11 cellular contexts compared by ENCODE assay signal in genomic region chr1:89754518-89754917, GRCh38.
A peak's percentile ranks its signal among the peaks of the same experiment; 100 is the strongest.
DNase-seq lines count a peak whose midpoint lies in the region; ATAC-seq and TF ChIP-seq lines count a peak whose summit lies in the region.
"Had no signal": no experiment of that assay in that cellular context is flagged by ENCODE, and none has a peak within 500 bp of the region (broad histone marks: within the 10 kb centered on the region; RNA-seq: fewer than 3 reads in every experiment).

No MANE protein-coding gene starts in this region.

- H3K9ac ChIP-seq in Loucy (ENCODE audit: low read depth, low read length, poor library complexity, severe bottlenecking), result no peak overlapping the region
- peak overlapping the region; percentile 10 for H3K9ac ChIP-seq in mesenchymal stem cell (ENCODE audit: low read length)

- H2BK5ac ChIP-seq in mesenchymal stem cell (ENCODE audit: low read depth, low read length, poor library complexity, severe bottlenecking), result no peak overlapping the region

- H3K27ac ChIP-seq in CD4-positive, CD25-positive, alpha-beta regulatory T cell (ENCODE audit: insufficient read depth, low read length, poor library complexity, severe bottlenecking), result peak overlapping the region; percentile 55
- no peak overlapping the region for H3K27ac ChIP-seq in mesenchymal stem cell (ENCODE audit: low read length, poor library complexity, severe bottlenecking)

- H3K79me2 ChIP-seq in Loucy (ENCODE audit: insufficient read depth, low read length), result no peaks in the 10 kb centered on the region

- H2AFZ ChIP-seq in Loucy (ENCODE audit: low read length) (peak overlapping the region; percentile 38), mesenchymal stem cell (ENCODE audit: low read depth, low read length) (no peak overlapping the region)

- TF ChIP-seq CTCF in Loucy (conservative IDR thresholded peaks at IDR 0.05; ENCODE audit: low read length), result no peak

- peaks cover 0 to 5% (median 2%) of the 10 kb centered on the region in 7 donors for H3K9me3 Mint-ChIP-seq in CD4-positive, CD25-positive, alpha-beta regulatory T cell

- no peak overlapping the region for H3K18ac ChIP-seq in mesenchymal stem cell (ENCODE audit: low read depth in 1 of 2, low read length in 2 of 2)

- H3K4me1 ChIP-seq in CD4-positive, CD25-positive, alpha-beta regulatory T cell (ENCODE audit: control insufficient read depth, insufficient read depth, low read length, poor library complexity, severe bottlenecking), result peaks cover 62% of the 10 kb centered on the region
- H3K4me1 ChIP-seq in Loucy (ENCODE audit: insufficient read depth, low read length, poor library complexity, severe bottlenecking), result peaks cover 36% of the 10 kb centered on the region
- H3K4me1 ChIP-seq in mesenchymal stem cell (ENCODE audit: control insufficient read depth, insufficient read depth, low read depth, low read length), result no peaks in the 10 kb centered on the region

- H3K9me3 ChIP-seq in CD4-positive, CD25-positive, alpha-beta regulatory T cell (ENCODE audit: control insufficient read depth in 2 of 2, low read length in 2 of 2), result no peaks in the 10 kb centered on the region
- H3K9me3 ChIP-seq in Loucy (ENCODE audit: insufficient read depth, low read depth, low read length) (no peaks in the 10 kb centered on the region), mesenchymal stem cell (ENCODE audit: control insufficient read depth, low read length) (no peaks in the 10 kb centered on the region)
- H3K9me3 ChIP-seq: Peyer's patch had no signal

- 76% methylated on average over 2 of the region's 2 CpGs for WGBS in mesenchymal stem cell

- H2AK5ac ChIP-seq in mesenchymal stem cell (ENCODE audit: low read length, severe bottlenecking), result no peak overlapping the region

- no peaks in the 10 kb centered on the region; the same call in 1 of the 2 replicates for H3F3A ChIP-seq in Loucy (ENCODE audit: low read depth)

- H3K36me3 Mint-ChIP-seq in CD4-positive, CD25-positive, alpha-beta regulatory T cell, result no peaks in the 10 kb centered on the region

- H3K27ac Mint-ChIP-seq in CD4-positive, CD25-positive, alpha-beta regulatory T cell, result peak overlapping the region; percentile 76 to 94 (median 82)

- no peaks in the 10 kb centered on the region for H3K36me3 ChIP-seq in CD4-positive, CD25-positive, alpha-beta regulatory T cell (ENCODE audit: control insufficient read depth, insufficient read depth, low read length)
- H3K36me3 ChIP-seq in Loucy (ENCODE audit: insufficient read depth, low read length) (no peaks in the 10 kb centered on the region), mesenchymal stem cell (ENCODE audit: control insufficient read depth in 1 of 2, insufficient read depth in 2 of 2, low read depth in 1 of 2, low read length in 2 of 2) (no peaks in the 10 kb centered on the region)
- H3K36me3 ChIP-seq: Peyer's patch had no signal

- H3K4me3 Mint-ChIP-seq in CD4-positive, CD25-positive, alpha-beta regulatory T cell, result peak overlapping the region; percentile 22 to 70 (median 46)

- H4K91ac ChIP-seq in mesenchymal stem cell (ENCODE audit: low read length), result no peak overlapping the region

- H2BK12ac ChIP-seq in mesenchymal stem cell (ENCODE audit: low read length in 2 of 2), result no peak overlapping the region

- H3K4me2 ChIP-seq in Loucy (ENCODE audit: low read depth, low read length, poor library complexity, severe bottlenecking) (no peak overlapping the region), mesenchymal stem cell (ENCODE audit: low read length, poor library complexity, severe bottlenecking) (no peak overlapping the region)

- H2BK120ac ChIP-seq in mesenchymal stem cell (ENCODE audit: low read depth, low read length), result no peak overlapping the region

- no peak overlapping the region for H2BK15ac ChIP-seq in mesenchymal stem cell (ENCODE audit: low read depth, poor library complexity, severe bottlenecking)

- H3K4me3 ChIP-seq in CD4-positive, CD25-positive, alpha-beta regulatory T cell (ENCODE audit: low read depth, low read length), result peak overlapping the region; percentile 15
- H3K4me3 ChIP-seq in Loucy (ENCODE audit: low read length, poor library complexity, severe bottlenecking) (no peak overlapping the region), mesenchymal stem cell (ENCODE audit: insufficient read depth in 1 of 2, low read depth in 1 of 2, low read length in 2 of 2) (no peak overlapping the region)
- H3K4me3 ChIP-seq: Peyer's patch had no signal

- H3K79me1 ChIP-seq in mesenchymal stem cell (replicated peaks; ENCODE audit: low read length, poor library complexity, severe bottlenecking), result no peaks in the 10 kb centered on the region

- no peak overlapping the region for H3K23ac ChIP-seq in mesenchymal stem cell (ENCODE audit: low read length in 2 of 2)

- no peak overlapping the region for H3K14ac ChIP-seq in mesenchymal stem cell (ENCODE audit: low read length in 2 of 2)

- H3K9me2 ChIP-seq in Loucy (replicated peaks; ENCODE audit: low read depth, low read length), result no peaks in the 10 kb centered on the region

- DNase-seq in CD4-positive, CD25-positive, alpha-beta regulatory T cell, result peak in 1 of 3 donors; percentile 43
- DNase-seq in amniotic epithelial cell (ENCODE audit: low read depth) (peak; percentile 74), mesenchymal stem cell (peak; percentile 59), NCI-H2081 (lab: John Stamatoyannopoulos, UW) (no peak), NCI-H2171 treated with DMSO at 0.1 percent for 48 hours (lab: John Stamatoyannopoulos, UW) (no peak)
- DNase-seq: activated CD4-positive, alpha-beta T cell treated with anti-CD3 and anti-CD28 coated beads, Interleukin-2, amount 50 U/mL, for 48 hours; dermis blood vessel endothelial cell had no signal

- H3K27me3 ChIP-seq in CD4-positive, CD25-positive, alpha-beta regulatory T cell (ENCODE audit: control insufficient read depth, insufficient read depth, low read length), result no peaks in the 10 kb centered on the region
- H3K27me3 ChIP-seq in Loucy (ENCODE audit: insufficient read depth, low read length, poor library complexity, severe bottlenecking) (no peaks in the 10 kb centered on the region), mesenchymal stem cell (ENCODE audit: control insufficient read depth in 1 of 2, insufficient read depth in 1 of 2, low read length in 2 of 2) (peaks cover 0 to 13% of the 10 kb centered on the region in 2 experiments)
- H3K27me3 ChIP-seq: Peyer's patch had no signal

- H4K8ac ChIP-seq in mesenchymal stem cell (ENCODE audit: low read length), result no peak overlapping the region

- peak; percentile 46 to 56 for ATAC-seq in CD4-positive, CD25-positive, alpha-beta regulatory T cell (ENCODE audit: low read depth in 2 of 2)
- ATAC-seq in GM19463 (IDR thresholded peaks at IDR 0.05; ENCODE audit: unreplicated experiment) (no peak), GM21390 (IDR thresholded peaks at IDR 0.05; ENCODE audit: unreplicated experiment) (no peak)

- no peak overlapping the region for H3K4ac ChIP-seq in mesenchymal stem cell (ENCODE audit: low read depth in 1 of 2, low read length in 2 of 2)

- no peaks in the 10 kb centered on the region for H4K20me1 ChIP-seq in Loucy (ENCODE audit: insufficient read depth, low read length, poor library complexity, severe bottlenecking)

- H3K27me3 Mint-ChIP-seq in CD4-positive, CD25-positive, alpha-beta regulatory T cell, result no peaks in the 10 kb centered on the region

- H3K4me1 Mint-ChIP-seq in CD4-positive, CD25-positive, alpha-beta regulatory T cell, result peaks cover 40 to 69% (median 56%) of the 10 kb centered on the region in 4 donors

Comparison
In these comparisons a context has a peak if more than half of its experiments do, and no peak if none do; other contexts are left out.
1. ATAC-seq: peak in CD4-positive, CD25-positive, alpha-beta regulatory T cell (2 of 2); none in GM19463 (single experiment) and GM21390 (single experiment).
2. DNase-seq: peak in amniotic epithelial cell (single experiment) and mesenchymal stem cell (single experiment); none in NCI-H2081 (0 of 2) and NCI-H2171 treated with DMSO at 0.1 percent for 48 hours (single experiment).